In the genomic region with DNA sequence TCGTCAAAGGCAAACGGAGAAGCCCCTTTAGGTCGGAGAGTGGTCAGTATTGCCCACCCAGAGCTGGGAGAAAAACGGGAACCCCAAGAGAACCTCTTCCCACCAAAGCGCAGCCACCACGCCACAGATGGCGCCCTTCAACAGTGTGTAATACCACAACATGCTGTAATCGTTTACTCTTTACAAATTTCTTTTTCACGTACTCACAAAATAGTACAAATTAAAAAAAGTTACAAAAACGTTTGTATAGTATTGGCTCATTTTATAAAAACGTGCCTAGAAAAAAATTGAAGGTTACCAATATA, we compare ENCODE assay signal across 1 cellular context.
A peak's percentile ranks its signal among the peaks of the same experiment; 100 is the strongest.
TF ChIP-seq lines count a peak whose summit lies in the region.

No MANE protein-coding gene starts in this region.

TF ChIP-seq in HepG2, 621 proteins besides CTCF, POLR2A, EP300 and RAD21 (continues in another document):
- TF ChIP-seq ZNF253 (CRISPR knock-in tag; IDR thresholded peaks at IDR 0.05; ENCODE audit: borderline replicate concordance) (no peak), ZSCAN20 (CRISPR knock-in tag; IDR thresholded peaks at IDR 0.05; ENCODE audit: borderline replicate concordance) (no peak), ZBTB7B (CRISPR knock-in tag; IDR thresholded peaks at IDR 0.05) (0 out of 2 replicates have a peak, but pooled peaks have one; percentile 40), IKZF1 (IDR thresholded peaks at IDR 0.05) (no peak), MLLT10 (CRISPR knock-in tag; IDR thresholded peaks at IDR 0.05) (no peak), TMF1 (CRISPR knock-in tag; IDR thresholded peaks at IDR 0.05; ENCODE audit: low read depth) (no peak), HOXA3 (CRISPR knock-in tag; IDR thresholded peaks at IDR 0.05) (no peak), ATF1 (CRISPR knock-in tag; IDR thresholded peaks at IDR 0.05) (0 out of 2 replicates have a peak, but pooled peaks have one; percentile 11), ESRRA (CRISPR knock-in tag; IDR thresholded peaks at IDR 0.05; ENCODE audit: low read depth) (peak; percentile 6; the same call in 1 of the 2 replicates), ZNF557 (CRISPR knock-in tag; IDR thresholded peaks at IDR 0.05) (0 out of 2 replicates have a peak, but pooled peaks have one; percentile 20), HOXA5 (CRISPR knock-in tag; IDR thresholded peaks at IDR 0.05) (no peak), GATAD2A (CRISPR knock-in tag; IDR thresholded peaks at IDR 0.05) (0 out of 2 replicates have a peak, but pooled peaks have one; percentile 4), YY1 (IDR thresholded peaks at IDR 0.05; ENCODE audit: insufficient read depth, insufficient replicate concordance, low read depth, low read length) (no peak), ZNF331 (CRISPR knock-in tag; IDR thresholded peaks at IDR 0.05) (0 out of 2 replicates have a peak, but pooled peaks have one; percentile 1), SMAD3 (CRISPR knock-in tag; IDR thresholded peaks at IDR 0.05) (peak; percentile 7; the same call in 1 of the 2 replicates), DMAP1 (CRISPR knock-in tag; IDR thresholded peaks at IDR 0.05) (peak; percentile 3; the same call in 1 of the 2 replicates), NCOA1 (CRISPR knock-in tag; IDR thresholded peaks at IDR 0.05) (0 out of 2 replicates have a peak, but pooled peaks have one; percentile 11), SPEN (CRISPR knock-in tag; IDR thresholded peaks at IDR 0.05; ENCODE audit: low read depth) (0 out of 2 replicates have a peak, but pooled peaks have one; percentile 2), KLF13 (CRISPR knock-in tag; IDR thresholded peaks at IDR 0.05) (no peak), ZNF550 (CRISPR knock-in tag; IDR thresholded peaks at IDR 0.05; ENCODE audit: borderline replicate concordance) (no peak), SATB2 (CRISPR knock-in tag; IDR thresholded peaks at IDR 0.05) (0 out of 2 replicates have a peak, but pooled peaks have one; percentile 15)
- TF ChIP-seq, protein P1, sequence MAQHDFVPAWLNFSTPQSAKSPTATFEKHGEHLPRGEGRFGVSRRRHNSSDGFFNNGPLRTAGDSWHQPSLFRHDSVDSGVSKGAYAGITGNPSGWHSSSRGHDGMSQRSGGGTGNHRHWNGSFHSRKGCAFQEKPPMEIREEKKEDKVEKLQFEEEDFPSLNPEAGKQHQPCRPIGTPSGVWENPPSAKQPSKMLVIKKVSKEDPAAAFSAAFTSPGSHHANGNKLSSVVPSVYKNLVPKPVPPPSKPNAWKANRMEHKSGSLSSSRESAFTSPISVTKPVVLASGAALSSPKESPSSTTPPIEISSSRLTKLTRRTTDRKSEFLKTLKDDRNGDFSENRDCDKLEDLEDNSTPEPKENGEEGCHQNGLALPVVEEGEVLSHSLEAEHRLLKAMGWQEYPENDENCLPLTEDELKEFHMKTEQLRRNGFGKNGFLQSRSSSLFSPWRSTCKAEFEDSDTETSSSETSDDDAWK (CRISPR knock-in tag; IDR thresholded peaks at IDR 0.05), result no peak
- TF ChIP-seq, protein P2, sequence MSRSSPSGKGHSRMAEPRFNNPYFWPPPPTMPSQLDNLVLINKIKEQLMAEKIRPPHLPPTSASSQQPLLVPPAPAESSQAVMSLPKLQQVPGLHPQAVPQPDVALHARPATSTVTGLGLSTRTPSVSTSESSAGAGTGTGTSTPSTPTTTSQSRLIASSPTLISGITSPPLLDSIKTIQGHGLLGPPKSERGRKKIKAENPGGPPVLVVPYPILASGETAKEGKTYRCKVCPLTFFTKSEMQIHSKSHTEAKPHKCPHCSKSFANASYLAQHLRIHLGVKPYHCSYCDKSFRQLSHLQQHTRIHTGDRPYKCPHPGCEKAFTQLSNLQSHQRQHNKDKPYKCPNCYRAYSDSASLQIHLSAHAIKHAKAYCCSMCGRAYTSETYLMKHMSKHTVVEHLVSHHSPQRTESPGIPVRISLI (CRISPR knock-in tag; IDR thresholded peaks at IDR 0.05; ENCODE audit: borderline replicate concordance), result no peak
- TF ChIP-seq, protein P3, sequence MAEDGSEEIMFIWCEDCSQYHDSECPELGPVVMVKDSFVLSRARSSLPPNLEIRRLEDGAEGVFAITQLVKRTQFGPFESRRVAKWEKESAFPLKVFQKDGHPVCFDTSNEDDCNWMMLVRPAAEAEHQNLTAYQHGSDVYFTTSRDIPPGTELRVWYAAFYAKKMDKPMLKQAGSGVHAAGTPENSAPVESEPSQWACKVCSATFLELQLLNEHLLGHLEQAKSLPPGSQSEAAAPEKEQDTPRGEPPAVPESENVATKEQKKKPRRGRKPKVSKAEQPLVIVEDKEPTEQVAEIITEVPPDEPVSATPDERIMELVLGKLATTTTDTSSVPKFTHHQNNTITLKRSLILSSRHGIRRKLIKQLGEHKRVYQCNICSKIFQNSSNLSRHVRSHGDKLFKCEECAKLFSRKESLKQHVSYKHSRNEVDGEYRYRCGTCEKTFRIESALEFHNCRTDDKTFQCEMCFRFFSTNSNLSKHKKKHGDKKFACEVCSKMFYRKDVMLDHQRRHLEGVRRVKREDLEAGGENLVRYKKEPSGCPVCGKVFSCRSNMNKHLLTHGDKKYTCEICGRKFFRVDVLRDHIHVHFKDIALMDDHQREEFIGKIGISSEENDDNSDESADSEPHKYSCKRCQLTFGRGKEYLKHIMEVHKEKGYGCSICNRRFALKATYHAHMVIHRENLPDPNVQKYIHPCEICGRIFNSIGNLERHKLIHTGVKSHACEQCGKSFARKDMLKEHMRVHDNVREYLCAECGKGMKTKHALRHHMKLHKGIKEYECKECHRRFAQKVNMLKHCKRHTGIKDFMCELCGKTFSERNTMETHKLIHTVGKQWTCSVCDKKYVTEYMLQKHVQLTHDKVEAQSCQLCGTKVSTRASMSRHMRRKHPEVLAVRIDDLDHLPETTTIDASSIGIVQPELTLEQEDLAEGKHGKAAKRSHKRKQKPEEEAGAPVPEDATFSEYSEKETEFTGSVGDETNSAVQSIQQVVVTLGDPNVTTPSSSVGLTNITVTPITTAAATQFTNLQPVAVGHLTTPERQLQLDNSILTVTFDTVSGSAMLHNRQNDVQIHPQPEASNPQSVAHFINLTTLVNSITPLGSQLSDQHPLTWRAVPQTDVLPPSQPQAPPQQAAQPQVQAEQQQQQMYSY (CRISPR knock-in tag; IDR thresholded peaks at IDR 0.05), result 0 out of 2 replicates have a peak, but pooled peaks have one; percentile 1
- TF ChIP-seq, protein P4, sequence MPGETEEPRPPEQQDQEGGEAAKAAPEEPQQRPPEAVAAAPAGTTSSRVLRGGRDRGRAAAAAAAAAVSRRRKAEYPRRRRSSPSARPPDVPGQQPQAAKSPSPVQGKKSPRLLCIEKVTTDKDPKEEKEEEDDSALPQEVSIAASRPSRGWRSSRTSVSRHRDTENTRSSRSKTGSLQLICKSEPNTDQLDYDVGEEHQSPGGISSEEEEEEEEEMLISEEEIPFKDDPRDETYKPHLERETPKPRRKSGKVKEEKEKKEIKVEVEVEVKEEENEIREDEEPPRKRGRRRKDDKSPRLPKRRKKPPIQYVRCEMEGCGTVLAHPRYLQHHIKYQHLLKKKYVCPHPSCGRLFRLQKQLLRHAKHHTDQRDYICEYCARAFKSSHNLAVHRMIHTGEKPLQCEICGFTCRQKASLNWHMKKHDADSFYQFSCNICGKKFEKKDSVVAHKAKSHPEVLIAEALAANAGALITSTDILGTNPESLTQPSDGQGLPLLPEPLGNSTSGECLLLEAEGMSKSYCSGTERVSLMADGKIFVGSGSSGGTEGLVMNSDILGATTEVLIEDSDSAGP (CRISPR knock-in tag; IDR thresholded peaks at IDR 0.05; ENCODE audit: borderline replicate concordance), result peak; percentile 18; the same call in 1 of the 2 replicates
- TF ChIP-seq, protein P5, sequence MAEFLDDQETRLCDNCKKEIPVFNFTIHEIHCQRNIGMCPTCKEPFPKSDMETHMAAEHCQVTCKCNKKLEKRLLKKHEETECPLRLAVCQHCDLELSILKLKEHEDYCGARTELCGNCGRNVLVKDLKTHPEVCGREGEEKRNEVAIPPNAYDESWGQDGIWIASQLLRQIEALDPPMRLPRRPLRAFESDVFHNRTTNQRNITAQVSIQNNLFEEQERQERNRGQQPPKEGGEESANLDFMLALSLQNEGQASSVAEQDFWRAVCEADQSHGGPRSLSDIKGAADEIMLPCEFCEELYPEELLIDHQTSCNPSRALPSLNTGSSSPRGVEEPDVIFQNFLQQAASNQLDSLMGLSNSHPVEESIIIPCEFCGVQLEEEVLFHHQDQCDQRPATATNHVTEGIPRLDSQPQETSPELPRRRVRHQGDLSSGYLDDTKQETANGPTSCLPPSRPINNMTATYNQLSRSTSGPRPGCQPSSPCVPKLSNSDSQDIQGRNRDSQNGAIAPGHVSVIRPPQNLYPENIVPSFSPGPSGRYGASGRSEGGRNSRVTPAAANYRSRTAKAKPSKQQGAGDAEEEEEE (CRISPR knock-in tag; IDR thresholded peaks at IDR 0.05; ENCODE audit: borderline replicate concordance), result no peak
- TF ChIP-seq, protein P6, sequence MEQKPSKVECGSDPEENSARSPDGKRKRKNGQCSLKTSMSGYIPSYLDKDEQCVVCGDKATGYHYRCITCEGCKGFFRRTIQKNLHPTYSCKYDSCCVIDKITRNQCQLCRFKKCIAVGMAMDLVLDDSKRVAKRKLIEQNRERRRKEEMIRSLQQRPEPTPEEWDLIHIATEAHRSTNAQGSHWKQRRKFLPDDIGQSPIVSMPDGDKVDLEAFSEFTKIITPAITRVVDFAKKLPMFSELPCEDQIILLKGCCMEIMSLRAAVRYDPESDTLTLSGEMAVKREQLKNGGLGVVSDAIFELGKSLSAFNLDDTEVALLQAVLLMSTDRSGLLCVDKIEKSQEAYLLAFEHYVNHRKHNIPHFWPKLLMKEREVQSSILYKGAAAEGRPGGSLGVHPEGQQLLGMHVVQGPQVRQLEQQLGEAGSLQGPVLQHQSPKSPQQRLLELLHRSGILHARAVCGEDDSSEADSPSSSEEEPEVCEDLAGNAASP (CRISPR knock-in tag; IDR thresholded peaks at IDR 0.05; ENCODE audit: borderline replicate concordance), result no peak
- TF ChIP-seq, protein P7, sequence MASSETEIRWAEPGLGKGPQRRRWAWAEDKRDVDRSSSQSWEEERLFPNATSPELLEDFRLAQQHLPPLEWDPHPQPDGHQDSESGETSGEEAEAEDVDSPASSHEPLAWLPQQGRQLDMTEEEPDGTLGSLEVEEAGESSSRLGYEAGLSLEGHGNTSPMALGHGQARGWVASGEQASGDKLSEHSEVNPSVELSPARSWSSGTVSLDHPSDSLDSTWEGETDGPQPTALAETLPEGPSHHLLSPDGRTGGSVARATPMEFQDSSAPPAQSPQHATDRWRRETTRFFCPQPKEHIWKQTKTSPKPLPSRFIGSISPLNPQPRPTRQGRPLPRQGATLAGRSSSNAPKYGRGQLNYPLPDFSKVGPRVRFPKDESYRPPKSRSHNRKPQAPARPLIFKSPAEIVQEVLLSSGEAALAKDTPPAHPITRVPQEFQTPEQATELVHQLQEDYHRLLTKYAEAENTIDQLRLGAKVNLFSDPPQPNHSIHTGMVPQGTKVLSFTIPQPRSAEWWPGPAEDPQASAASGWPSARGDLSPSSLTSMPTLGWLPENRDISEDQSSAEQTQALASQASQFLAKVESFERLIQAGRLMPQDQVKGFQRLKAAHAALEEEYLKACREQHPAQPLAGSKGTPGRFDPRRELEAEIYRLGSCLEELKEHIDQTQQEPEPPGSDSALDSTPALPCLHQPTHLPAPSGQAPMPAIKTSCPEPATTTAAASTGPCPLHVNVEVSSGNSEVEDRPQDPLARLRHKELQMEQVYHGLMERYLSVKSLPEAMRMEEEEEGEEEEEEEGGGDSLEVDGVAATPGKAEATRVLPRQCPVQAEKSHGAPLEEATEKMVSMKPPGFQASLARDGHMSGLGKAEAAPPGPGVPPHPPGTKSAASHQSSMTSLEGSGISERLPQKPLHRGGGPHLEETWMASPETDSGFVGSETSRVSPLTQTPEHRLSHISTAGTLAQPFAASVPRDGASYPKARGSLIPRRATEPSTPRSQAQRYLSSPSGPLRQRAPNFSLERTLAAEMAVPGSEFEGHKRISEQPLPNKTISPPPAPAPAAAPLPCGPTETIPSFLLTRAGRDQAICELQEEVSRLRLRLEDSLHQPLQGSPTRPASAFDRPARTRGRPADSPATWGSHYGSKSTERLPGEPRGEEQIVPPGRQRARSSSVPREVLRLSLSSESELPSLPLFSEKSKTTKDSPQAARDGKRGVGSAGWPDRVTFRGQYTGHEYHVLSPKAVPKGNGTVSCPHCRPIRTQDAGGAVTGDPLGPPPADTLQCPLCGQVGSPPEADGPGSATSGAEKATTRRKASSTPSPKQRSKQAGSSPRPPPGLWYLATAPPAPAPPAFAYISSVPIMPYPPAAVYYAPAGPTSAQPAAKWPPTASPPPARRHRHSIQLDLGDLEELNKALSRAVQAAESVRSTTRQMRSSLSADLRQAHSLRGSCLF (CRISPR knock-in tag; IDR thresholded peaks at IDR 0.05; ENCODE audit: borderline replicate concordance), result no peak
- TF ChIP-seq, protein P8, sequence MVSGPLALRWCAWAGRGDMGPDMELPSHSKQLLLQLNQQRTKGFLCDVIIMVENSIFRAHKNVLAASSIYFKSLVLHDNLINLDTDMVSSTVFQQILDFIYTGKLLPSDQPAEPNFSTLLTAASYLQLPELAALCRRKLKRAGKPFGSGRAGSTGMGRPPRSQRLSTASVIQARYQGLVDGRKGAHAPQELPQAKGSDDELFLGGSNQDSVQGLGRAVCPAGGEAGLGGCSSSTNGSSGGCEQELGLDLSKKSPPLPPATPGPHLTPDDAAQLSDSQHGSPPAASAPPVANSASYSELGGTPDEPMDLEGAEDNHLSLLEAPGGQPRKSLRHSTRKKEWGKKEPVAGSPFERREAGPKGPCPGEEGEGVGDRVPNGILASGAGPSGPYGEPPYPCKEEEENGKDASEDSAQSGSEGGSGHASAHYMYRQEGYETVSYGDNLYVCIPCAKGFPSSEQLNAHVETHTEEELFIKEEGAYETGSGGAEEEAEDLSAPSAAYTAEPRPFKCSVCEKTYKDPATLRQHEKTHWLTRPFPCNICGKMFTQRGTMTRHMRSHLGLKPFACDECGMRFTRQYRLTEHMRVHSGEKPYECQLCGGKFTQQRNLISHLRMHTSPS (CRISPR knock-in tag; IDR thresholded peaks at IDR 0.05; ENCODE audit: low read depth), result no peak
